ENCODE assay signal across 1 cellular context in genomic region chr2:219908538-219908937, GRCh38.
TF ChIP-seq lines count a peak whose summit lies in the region.

No MANE protein-coding gene starts in this region.

TF ChIP-seq in SK-N-SH, 30 proteins besides CTCF, POLR2A, EP300 and RAD21 (continued from another document):
- TF ChIP-seq ELF1 (IDR thresholded peaks at IDR 0.05): no peak
- TF ChIP-seq GATA2 (CRISPR knock-in tag; IDR thresholded peaks at IDR 0.05): no peak
- no peak for TF ChIP-seq ZBTB33 (IDR thresholded peaks at IDR 0.05; ENCODE audit: borderline replicate concordance, low read depth)
- TF ChIP-seq TEAD4 (IDR thresholded peaks at IDR 0.05; ENCODE audit: borderline replicate concordance, insufficient read depth): no peak
- TF ChIP-seq IRF3 (IDR thresholded peaks at IDR 0.05; ENCODE audit: low read depth, low read length): no peak
- TF ChIP-seq GABPA (IDR thresholded peaks at IDR 0.05; ENCODE audit: low read depth): no peak
- no peak for TF ChIP-seq JUND (IDR thresholded peaks at IDR 0.05)
- TF ChIP-seq TCF12 (IDR thresholded peaks at IDR 0.05): no peak
- TF ChIP-seq SIN3A (IDR thresholded peaks at IDR 0.05; ENCODE audit: borderline replicate concordance, low read depth, low read length): no peak
- TF ChIP-seq YY1 (IDR thresholded peaks at IDR 0.05; ENCODE audit: low read depth): no peak
- no peak for TF ChIP-seq MEF2A (IDR thresholded peaks at IDR 0.05; ENCODE audit: borderline replicate concordance, low read depth)
- TF ChIP-seq MXI1 (IDR thresholded peaks at IDR 0.05; ENCODE audit: low read depth, low read length): no peak
TF ChIP-seq in SK-N-SH: peak in this region for 0.
